ENCODE assay signal across 8 cellular contexts in genomic region chr20:45798935-45799642, GRCh38. TPM values are rescaled to one million over a fixed set of nuclear protein-coding genes. Genes with fewer than 3 reads are reported as not detected.
DNase-seq lines count a peak whose midpoint lies in the region; ATAC-seq, FAIRE-seq and TF ChIP-seq lines count a peak whose summit lies in the region.

No MANE protein-coding gene starts in this region.

- H3K36me3 ChIP-seq in endothelial cell of umbilical vein (ENCODE audit: control insufficient read depth in 2 of 2, extremely low read depth in 1 of 2, insufficient read depth in 2 of 2, low read length in 2 of 2) (peaks cover 10 to 26% of the 10 kb centered on the region in 2 experiments), thoracic aorta (peaks cover 44% of the 10 kb centered on the region)

- H3K79me2 ChIP-seq in endothelial cell of umbilical vein (ENCODE audit: control insufficient read depth, insufficient read depth, low read length): no peaks in the 10 kb centered on the region

- H2AFZ ChIP-seq in endothelial cell of umbilical vein (ENCODE audit: low read depth, low read length): no peak overlapping the region

- H3K4me3 ChIP-seq in endothelial cell of umbilical vein (replicated peaks in 1 of 3; ENCODE audit: insufficient read depth in 1 of 3, low read depth in 1 of 3, low read length in 3 of 3) (no peak overlapping the region), thoracic aorta (no peak overlapping the region)

- TF ChIP-seq POLR2A in endothelial cell of umbilical vein (IDR thresholded peaks at IDR 0.05; ENCODE audit: low read depth, low read length): no peak

- no peaks in the 10 kb centered on the region for H3K9me3 Mint-ChIP-seq in Calu3 (ENCODE audit: low read depth, unreplicated experiment)
- H3K9me3 Mint-ChIP-seq in naive thymus-derived CD8-positive, alpha-beta T cell: no peaks in the 10 kb centered on the region

- no peaks in the 10 kb centered on the region for H3K9me1 ChIP-seq in endothelial cell of umbilical vein (replicated peaks; ENCODE audit: control insufficient read depth, extremely low read depth, insufficient read depth, low read length)

- ATAC-seq in naive thymus-derived CD8-positive, alpha-beta T cell: peak; percentile 91 to 99
- no peak for ATAC-seq in thoracic aorta (ENCODE audit: insufficient number of reproducible peaks, low FRiP score, low read depth)

- no peaks in the 10 kb centered on the region for H4K20me1 ChIP-seq in endothelial cell of umbilical vein (replicated peaks; ENCODE audit: control insufficient read depth, extremely low read depth, insufficient read depth, low read length)

- H3K27me3 ChIP-seq in endothelial cell of umbilical vein (ENCODE audit: control insufficient read depth in 2 of 2, insufficient read depth in 2 of 2, low read length in 2 of 2) (no peaks in the 10 kb centered on the region), thoracic aorta (replicated peaks; ENCODE audit: insufficient read depth) (no peaks in the 10 kb centered on the region)

- H3K9me3 ChIP-seq in endothelial cell of umbilical vein (replicated peaks; ENCODE audit: control insufficient read depth, insufficient read depth, low read length) (no peaks in the 10 kb centered on the region), thoracic aorta (no peaks in the 10 kb centered on the region)

- H3K27ac ChIP-seq in endothelial cell of umbilical vein (ENCODE audit: insufficient read depth, low read depth, low read length) (no peak overlapping the region), thoracic aorta (peak overlapping the region; percentile 3 to 26)

- H3K4me1 Mint-ChIP-seq in Calu3 (ENCODE audit: low read depth, unreplicated experiment): peaks cover 13% of the 10 kb centered on the region
- H3K4me1 Mint-ChIP-seq in naive thymus-derived CD8-positive, alpha-beta T cell: peaks cover 9 to 14% (median 12%) of the 10 kb centered on the region in 4 donors

- BruUV-seq in Calu3 (replicated peaks; lab: Mats Ljungman, UMichigan) (no TSS peak), endothelial cell of umbilical vein (replicated peaks; lab: Mats Ljungman, UMichigan) (no TSS peak)

- H3K4me1 ChIP-seq in endothelial cell of umbilical vein (ENCODE audit: control insufficient read depth, extremely low read depth, insufficient read depth, low read length): no peaks in the 10 kb centered on the region
- no peaks in the 10 kb centered on the region for H3K4me1 ChIP-seq in thoracic aorta (ENCODE audit: control insufficient read depth in 1 of 2, low read depth in 2 of 2)

- no peak overlapping the region for H3K4me3 Mint-ChIP-seq in Calu3 (ENCODE audit: low read depth, unreplicated experiment)
- no peak overlapping the region for H3K4me3 Mint-ChIP-seq in naive thymus-derived CD8-positive, alpha-beta T cell

- peak; percentile 85 for DNase-seq in Calu3
- peak; percentile 63 for DNase-seq in HT1080 (ENCODE audit: low read depth)
- peak; percentile 40 for DNase-seq in NOMO-1 treated with dmso at 0.1 percent for 144 hours (lab: John Stamatoyannopoulos, UW; ENCODE audit: unreplicated experiment)
- peak; percentile 27 to 29 for DNase-seq in activated CD8-positive, alpha-beta memory T cell treated with anti-CD3 and anti-CD28 coated beads for 1 hour (ENCODE audit: extremely low read depth in 1 of 2, low read depth in 1 of 2)
- DNase-seq in endothelial cell of umbilical vein (ENCODE audit: low read depth, low spot score): peak; percentile 57
- peak; percentile 24 to 79 (median 54) for DNase-seq in naive thymus-derived CD8-positive, alpha-beta T cell
- no peak for DNase-seq in thoracic aorta (ENCODE audit: low spot score)
- DNase-seq in NCI-H187 treated with DMSO at 0.1 percent for 48 hours (lab: John Stamatoyannopoulos, UW): no peak

- peak; percentile 88 for FAIRE-seq in endothelial cell of umbilical vein (lab: Jason Lieb, UNC)

- dilution Hi-C loops in endothelial cell of umbilical vein (cut with MboI; ENCODE audit: extremely low pct_ligation_motif_present, low sequenced_read_pairs): no loop called here

- H3K36me3 Mint-ChIP-seq in Calu3 (ENCODE audit: insufficient read depth, unreplicated experiment): peaks cover 37% of the 10 kb centered on the region
- H3K36me3 Mint-ChIP-seq in naive thymus-derived CD8-positive, alpha-beta T cell: peaks cover 11 to 69% (median 16%) of the 10 kb centered on the region in 3 donors

- H3K27me3 Mint-ChIP-seq in Calu3 (ENCODE audit: unreplicated experiment): no peaks in the 10 kb centered on the region
- H3K27me3 Mint-ChIP-seq in naive thymus-derived CD8-positive, alpha-beta T cell: no peaks in the 10 kb centered on the region

- H3K27ac Mint-ChIP-seq in Calu3 (ENCODE audit: unreplicated experiment): no peak overlapping the region
- peak overlapping the region; percentile 39 to 86 (median 50) for H3K27ac Mint-ChIP-seq in naive thymus-derived CD8-positive, alpha-beta T cell

- CTCF ChIA-PET in Calu3 (lab: Charles Lee): interaction anchor here (0.6 to 1.9 kb wide), 8 partner anchors 9 to 438 kb away, joined by 3 to 12 read pairs (median 4); no protein-coding TSS in a partner anchor
- CTCF ChIA-PET in endothelial cell of umbilical vein (lab: Charles Lee): interaction anchor here (0.6 to 3.1 kb wide), 27 partner anchors 9 to 214 kb away, joined by 3 to 29 read pairs (median 4); partner anchors contain the start of genes ACOT8, SNX21, WFDC10A and ZSWIM3

- POLR2A ChIA-PET in endothelial cell of umbilical vein (lab: Charles Lee): no interaction called here
- POLR2A ChIA-PET in naive thymus-derived CD8-positive, alpha-beta T cell (lab: Charles Lee): interaction anchor here (0.7 to 0.9 kb wide), 3 partner anchors 136 to 175 kb away, joined by 3 to 4 read pairs (median 3); partner anchors contain the start of gene PCIF1

- H3K4me2 ChIP-seq in endothelial cell of umbilical vein (ENCODE audit: insufficient read depth, low read length): no peak overlapping the region

- peak; percentile 94 for TF ChIP-seq CTCF in Calu3 (IDR thresholded peaks at IDR 0.05; ENCODE audit: unreplicated experiment)
- peak; percentile 69 to 85 for TF ChIP-seq CTCF in endothelial cell of umbilical vein (IDR thresholded peaks at IDR 0.05; ENCODE audit: extremely low read depth in 1 of 2, insufficient read depth in 1 of 2, low read depth in 1 of 2, low read length in 2 of 2)
- peak; percentile 73 for TF ChIP-seq CTCF in thoracic aorta (IDR thresholded peaks at IDR 0.05)

- H3K9ac ChIP-seq in endothelial cell of umbilical vein (replicated peaks; ENCODE audit: extremely low read depth, insufficient read depth, low read length): no peak overlapping the region

- intact Hi-C loops in Calu3 (cut with micrococcal nuclease; ENCODE audit: unreplicated experiment) (loop anchor here (2.0 kb wide), 1 partner anchor 164 kb away; no protein-coding TSS in a partner anchor), endothelial cell of umbilical vein (cut with micrococcal nuclease) (loop anchor here (1.0 to 10.0 kb wide), 3 partner anchors 92 to 834 kb away; partner anchors contain the start of genes CTSA, NEURL2, STK4 and TOMM34)

RNA-seq across cellular contexts. Expression of gene DNTTIP1, which starts 7.3 kb away (rescaled TPM):
- total RNA-seq in Calu3 (2022) (51.2 and 55.2 TPM in 2 replicates), endothelial cell of umbilical vein (31.9 and 33.7 TPM in 2 replicates), thoracic aorta (10 to 100 TPM; 15.3 to 31.4 TPM)
- 63.7 and 101 TPM in 2 replicates for total RNA-seq in HT1080 (2014; rRNA removed; shearing (Covaris generic))
- polyA plus RNA-seq in HT1080 (2015; cell fraction: cytosol; rRNA removed): 99.4 and 108 TPM in 2 replicates
- polyA plus RNA-seq in HT1080 (2015; cell fraction: nucleus; rRNA removed): 73.9 and 79.6 TPM in 2 replicates
- 38.4 and 40.5 TPM in 2 replicates for polyA plus RNA-seq in endothelial cell of umbilical vein
- polyA plus RNA-seq in endothelial cell of umbilical vein (2011; cell fraction: cytosol; rRNA removed): 58.7 and 59.8 TPM in 2 replicates
- 30.0 and 30.5 TPM in 2 replicates for polyA plus RNA-seq in endothelial cell of umbilical vein (2011; cell fraction: nucleus; rRNA removed)
- polyA plus RNA-seq in endothelial cell of umbilical vein (2012): 37.7 and 37.9 TPM in 2 replicates
- 15.7 and 26.0 TPM in 2 replicates for polyA minus RNA-seq in endothelial cell of umbilical vein
- 27.0 TPM for polyA minus RNA-seq in endothelial cell of umbilical vein (2011; cell fraction: cytosol; rRNA and poly(A)+ RNA removed)
- polyA minus RNA-seq in endothelial cell of umbilical vein (2011; cell fraction: nucleus; rRNA and poly(A)+ RNA removed): 7.4 and 8.7 TPM in 2 replicates
- total RNA-seq in naive thymus-derived CD8-positive, alpha-beta T cell: 10 to 100 TPM; 18.5 to 26.3 TPM
- polyA plus RNA-seq in naive thymus-derived CD8-positive, alpha-beta T cell: 10 to 100 TPM; 26.3 to 41.2 (median 29.5) TPM

RNA-seq across cellular contexts. Expression of gene WFDC3, which starts 7.4 kb away (rescaled TPM):
- 0.71 and 1.0 TPM in 2 replicates for total RNA-seq in Calu3 (2022)
- total RNA-seq in HT1080 (2014; rRNA removed; shearing (Covaris generic)): 0.31 and 3.1 TPM in 2 replicates
- 0.90 and 1.5 TPM in 2 replicates for polyA plus RNA-seq in HT1080 (2015; cell fraction: cytosol; rRNA removed)
- polyA plus RNA-seq in HT1080 (2015; cell fraction: nucleus; rRNA removed): 1.3 TPM in 1 of 2 replicates, not detected in the other
- not detected in 2 replicates for total RNA-seq in endothelial cell of umbilical vein
- polyA plus RNA-seq in endothelial cell of umbilical vein: 0.39 TPM in 1 of 2 replicates, not detected in the other
- 0.13 and 0.21 TPM in 2 replicates for polyA plus RNA-seq in endothelial cell of umbilical vein (2011; cell fraction: cytosol; rRNA removed)
- polyA plus RNA-seq in endothelial cell of umbilical vein (2011; cell fraction: nucleus; rRNA removed): not detected in 2 replicates
- polyA plus RNA-seq in endothelial cell of umbilical vein (2012): not detected in 2 replicates
- polyA minus RNA-seq in endothelial cell of umbilical vein: not detected in 2 replicates
- polyA minus RNA-seq in endothelial cell of umbilical vein (2011; cell fraction: cytosol; rRNA and poly(A)+ RNA removed): not detected
- not detected in 2 replicates for polyA minus RNA-seq in endothelial cell of umbilical vein (2011; cell fraction: nucleus; rRNA and poly(A)+ RNA removed)
- not detected for total RNA-seq in naive thymus-derived CD8-positive, alpha-beta T cell
- under 1 TPM in 1 of 3 donors, not detected in 2; 0.73 TPM for polyA plus RNA-seq in naive thymus-derived CD8-positive, alpha-beta T cell
- total RNA-seq in thoracic aorta: not detected

RNA-seq across cellular contexts. Expression of gene UBE2C, which starts 13.4 kb away (rescaled TPM):
- total RNA-seq in Calu3 (2022) (189 and 210 TPM in 2 replicates), endothelial cell of umbilical vein (108 and 129 TPM in 2 replicates), thoracic aorta (not detected)
- 287 and 392 TPM in 2 replicates for total RNA-seq in HT1080 (2014; rRNA removed; shearing (Covaris generic))
- 247 and 291 TPM in 2 replicates for polyA plus RNA-seq in HT1080 (2015; cell fraction: cytosol; rRNA removed)
- 161 and 166 TPM in 2 replicates for polyA plus RNA-seq in HT1080 (2015; cell fraction: nucleus; rRNA removed)
- 130 and 135 TPM in 2 replicates for polyA plus RNA-seq in endothelial cell of umbilical vein
- polyA plus RNA-seq in endothelial cell of umbilical vein (2011; cell fraction: cytosol; rRNA removed): 144 and 179 TPM in 2 replicates
- polyA plus RNA-seq in endothelial cell of umbilical vein (2011; cell fraction: nucleus; rRNA removed): 59.1 and 60.1 TPM in 2 replicates
- 62.6 and 120 TPM in 2 replicates for polyA plus RNA-seq in endothelial cell of umbilical vein (2012)
- 34.7 and 40.8 TPM in 2 replicates for polyA minus RNA-seq in endothelial cell of umbilical vein
- polyA minus RNA-seq in endothelial cell of umbilical vein (2011; cell fraction: cytosol; rRNA and poly(A)+ RNA removed): 96.0 TPM
- polyA minus RNA-seq in endothelial cell of umbilical vein (2011; cell fraction: nucleus; rRNA and poly(A)+ RNA removed): 16.3 and 25.2 TPM in 2 replicates
- total RNA-seq in naive thymus-derived CD8-positive, alpha-beta T cell: under 1 TPM in 1 of 2 experiments, not detected in 1; 0.44 TPM
- not detected for polyA plus RNA-seq in naive thymus-derived CD8-positive, alpha-beta T cell

RNA-seq across cellular contexts. Expression of gene TNNC2, which starts 28.0 kb away (rescaled TPM):
- total RNA-seq in Calu3 (2022) (not detected in 2 replicates), endothelial cell of umbilical vein (not detected in 2 replicates), thoracic aorta (not detected)
- total RNA-seq in HT1080 (2014; rRNA removed; shearing (Covaris generic)): not detected in 2 replicates
- not detected in 2 replicates for polyA plus RNA-seq in HT1080 (2015; cell fraction: cytosol; rRNA removed)
- not detected in 2 replicates for polyA plus RNA-seq in HT1080 (2015; cell fraction: nucleus; rRNA removed)
- polyA plus RNA-seq in endothelial cell of umbilical vein: 0.19 and 0.26 TPM in 2 replicates
- 0.16 and 0.22 TPM in 2 replicates for polyA plus RNA-seq in endothelial cell of umbilical vein (2011; cell fraction: cytosol; rRNA removed)
- polyA plus RNA-seq in endothelial cell of umbilical vein (2011; cell fraction: nucleus; rRNA removed): 0.76 and 1.1 TPM in 2 replicates
- polyA plus RNA-seq in endothelial cell of umbilical vein (2012): not detected in 2 replicates
- polyA minus RNA-seq in endothelial cell of umbilical vein: not detected in 2 replicates
- not detected for polyA minus RNA-seq in endothelial cell of umbilical vein (2011; cell fraction: cytosol; rRNA and poly(A)+ RNA removed)
- not detected in 2 replicates for polyA minus RNA-seq in endothelial cell of umbilical vein (2011; cell fraction: nucleus; rRNA and poly(A)+ RNA removed)
- under 1 TPM in 1 of 2 experiments, not detected in 1; 0.58 TPM for total RNA-seq in naive thymus-derived CD8-positive, alpha-beta T cell
- under 1 TPM in 1 of 3 donors, not detected in 2; 0.53 TPM for polyA plus RNA-seq in naive thymus-derived CD8-positive, alpha-beta T cell

RNA-seq across cellular contexts. Expression of gene SNX21, which starts 34.5 kb away (rescaled TPM):
- 7.6 and 8.7 TPM in 2 replicates for total RNA-seq in Calu3 (2022)
- total RNA-seq in HT1080 (2014; rRNA removed; shearing (Covaris generic)): 38.5 and 39.6 TPM in 2 replicates
- 25.6 and 25.9 TPM in 2 replicates for polyA plus RNA-seq in HT1080 (2015; cell fraction: cytosol; rRNA removed)
- 23.3 and 24.1 TPM in 2 replicates for polyA plus RNA-seq in HT1080 (2015; cell fraction: nucleus; rRNA removed)
- total RNA-seq in endothelial cell of umbilical vein: 11.9 and 14.9 TPM in 2 replicates
- 11.6 and 14.8 TPM in 2 replicates for polyA plus RNA-seq in endothelial cell of umbilical vein
- 7.3 and 9.8 TPM in 2 replicates for polyA plus RNA-seq in endothelial cell of umbilical vein (2011; cell fraction: cytosol; rRNA removed)
- polyA plus RNA-seq in endothelial cell of umbilical vein (2011; cell fraction: nucleus; rRNA removed): 12.0 and 14.0 TPM in 2 replicates
- polyA plus RNA-seq in endothelial cell of umbilical vein (2012): 7.8 and 9.5 TPM in 2 replicates
- 4.9 and 7.1 TPM in 2 replicates for polyA minus RNA-seq in endothelial cell of umbilical vein
- polyA minus RNA-seq in endothelial cell of umbilical vein (2011; cell fraction: cytosol; rRNA and poly(A)+ RNA removed): 4.9 TPM
- polyA minus RNA-seq in endothelial cell of umbilical vein (2011; cell fraction: nucleus; rRNA and poly(A)+ RNA removed): 5.7 and 9.9 TPM in 2 replicates
- total RNA-seq in naive thymus-derived CD8-positive, alpha-beta T cell: 1 to 10 TPM; 1.3 to 1.8 TPM
- polyA plus RNA-seq in naive thymus-derived CD8-positive, alpha-beta T cell: 1 to 10 TPM in 2 of 3 donors, under 1 TPM in 1; 0.30 to 2.2 (median 1.4) TPM
- total RNA-seq in thoracic aorta: 100 to 1,000 TPM in 1 of 2 donors, 10 to 100 TPM in 1; 78.2 to 133 TPM

Comparison
In these comparisons a context has a peak if more than half of its experiments do, and no peak if none do; other contexts are left out.
1. DNase-seq: peak in Calu3 (single experiment), HT1080 (single experiment), NOMO-1 treated with dmso at 0.1 percent for 144 hours (single experiment), activated CD8-positive, alpha-beta memory T cell treated with anti-CD3 and anti-CD28 coated beads for 1 hour (2 of 2), endothelial cell of umbilical vein (single experiment) and naive thymus-derived CD8-positive, alpha-beta T cell (10 of 10); none in thoracic aorta (single experiment) and NCI-H187 treated with DMSO at 0.1 percent for 48 hours (single experiment).
2. RNA of gene UBE2C, which starts 13.4 kb away (total RNA-seq): 287 to 392 TPM in HT1080, 189 to 210 TPM in Calu3 and 108 to 129 TPM in endothelial cell of umbilical vein; 0.44 TPM in naive thymus-derived CD8-positive, alpha-beta T cell and not detected in thoracic aorta; every median in the first group is over 10 times any median in the second.
3. Peak in every context shown above with its lines, with median percentiles within 50 percentile points of each other: CTCF ChIP-seq.